Comparison of ENCODE assay signal across 15 cellular contexts in genomic region chr17:15414502-15415348, GRCh38. TPM values are rescaled to one million over a fixed set of nuclear protein-coding genes. Genes with fewer than 3 reads are reported as not detected.
DNase-seq lines count a peak whose midpoint lies in the region; ATAC-seq and TF ChIP-seq lines count a peak whose summit lies in the region.
"Had no signal": no experiment of that assay in that cellular context is flagged by ENCODE, and none has a peak within 500 bp of the region (broad histone marks: within the 10 kb centered on the region; RNA-seq: fewer than 3 reads in every experiment).

No MANE protein-coding gene starts in this region.

- no peaks in the 10 kb centered on the region for H3K27me3 ChIP-seq in neural progenitor cell
- H3K27me3 ChIP-seq: right lobe of liver had no signal

- no peak for DNase-seq in natural killer cell treated with Interleukin-12 subunit alpha and Interleukin-12 subunit beta and Interleukin-15 and Interleukin-18, amount 100 ng/mL, for 72 hours (ENCODE audit: low spot score)
- DNase-seq in natural killer cell (no peak), head of caudate nucleus (peak in 26 of 42 donors; percentile 4 to 71 (median 41)), neural progenitor cell (ENCODE audit: low spot score) (peak; percentile 13), GM10266 (ENCODE audit: extremely low spot score) (no peak), NCI-H526 (lab: John Stamatoyannopoulos, UW) (no peak)
- DNase-seq: activated CD4-positive, alpha-beta T cell treated with anti-CD3 and anti-CD28 coated beads, Interleukin-2, amount 50 U/mL, for 48 hours; Caco-2; effector CD8-positive, alpha-beta T cell; NCI-H446 treated with DMSO at 0.1 percent for 48 hours; right lobe of liver; T-helper 9 cell had no signal

- no peak overlapping the region for H2AFZ ChIP-seq in neural progenitor cell (replicated peaks)

- no peaks in the 10 kb centered on the region for H3K36me3 ChIP-seq in neural progenitor cell
- H3K36me3 ChIP-seq: right lobe of liver had no signal

- no peaks in the 10 kb centered on the region for H3K9me3 Mint-ChIP-seq in natural killer cell treated with Interleukin-12 subunit alpha and Interleukin-12 subunit beta and Interleukin-15 and Interleukin-18, amount 100 ng/mL, for 72 hours
- H3K9me3 Mint-ChIP-seq in natural killer cell (no peaks in the 10 kb centered on the region), neural progenitor cell (peaks cover 5% of the 10 kb centered on the region)
- H3K9me3 Mint-ChIP-seq: activated T-helper 1 cell treated with anti-CD3 and anti-CD28 coated beads, Interleukin-12 subunit alpha, Interleukin-12 subunit beta, Interleukin-2, Interleukin-4 antibody, amounts not matched to agents 30 ng/mL and 10 ng/mL and 1 ng/mL, durations not matched to agents 14 hours and 24 hours and 36 hours had no signal

- no peaks in the 10 kb centered on the region for H3K4me1 Mint-ChIP-seq in natural killer cell treated with Interleukin-12 subunit alpha and Interleukin-12 subunit beta and Interleukin-15 and Interleukin-18, amount 100 ng/mL, for 72 hours (ENCODE audit: low read depth in 2 of 2)
- peaks cover 0 to 10% of the 10 kb centered on the region in 2 donors for H3K4me1 Mint-ChIP-seq in natural killer cell
- H3K4me1 Mint-ChIP-seq in neural progenitor cell = peaks cover 10% of the 10 kb centered on the region

- H3F3A ChIP-seq in neural progenitor cell (ENCODE audit: low read depth) = no peaks in the 10 kb centered on the region

- H3K4me1 ChIP-seq in neural progenitor cell = no peaks in the 10 kb centered on the region
- H3K4me1 ChIP-seq: Caco-2, right lobe of liver had no signal

- TF ChIP-seq CTCF in natural killer cell (IDR thresholded peaks at IDR 0.05) (no peak), neural progenitor cell (IDR thresholded peaks at IDR 0.05) (no peak), GM10266 (IDR thresholded peaks at IDR 0.05; ENCODE audit: control insufficient read depth, insufficient read depth, low read depth, missing control alignments) (no peak)

- no peak overlapping the region for H3K4me3 Mint-ChIP-seq in natural killer cell treated with Interleukin-12 subunit alpha and Interleukin-12 subunit beta and Interleukin-15 and Interleukin-18, amount 100 ng/mL, for 72 hours
- no peak overlapping the region for H3K4me3 Mint-ChIP-seq in natural killer cell
- no peak overlapping the region for H3K4me3 Mint-ChIP-seq in neural progenitor cell
- H3K4me3 Mint-ChIP-seq: activated T-helper 1 cell treated with anti-CD3 and anti-CD28 coated beads, Interleukin-12 subunit alpha, Interleukin-12 subunit beta, Interleukin-2, Interleukin-4 antibody, amounts not matched to agents 30 ng/mL and 10 ng/mL and 1 ng/mL, durations not matched to agents 14 hours and 24 hours and 36 hours had no signal

- peaks cover 0 to 5% of the 10 kb centered on the region in 2 donors for H3K27me3 Mint-ChIP-seq in natural killer cell treated with Interleukin-12 subunit alpha and Interleukin-12 subunit beta and Interleukin-15 and Interleukin-18, amount 100 ng/mL, for 72 hours
- H3K27me3 Mint-ChIP-seq in natural killer cell (ENCODE audit: low read depth in 2 of 2) = peaks cover 0 to 3% of the 10 kb centered on the region in 2 donors
- H3K27me3 Mint-ChIP-seq in neural progenitor cell (ENCODE audit: insufficient read depth, low read depth) = no peaks in the 10 kb centered on the region

- H4K20me1 ChIP-seq in neural progenitor cell (ENCODE audit: low read depth) = no peaks in the 10 kb centered on the region

- H3K9ac ChIP-seq in neural progenitor cell = no peak overlapping the region

- peak; percentile 17 to 40 for ATAC-seq in natural killer cell treated with Interleukin-12 subunit alpha and Interleukin-12 subunit beta and Interleukin-15 and Interleukin-18, amount 100 ng/mL, for 72 hours
- no peak for ATAC-seq in natural killer cell
- ATAC-seq in GM19035 (IDR thresholded peaks at IDR 0.05; ENCODE audit: unreplicated experiment) = no peak
- ATAC-seq in GM19324 (IDR thresholded peaks at IDR 0.05; ENCODE audit: low FRiP score, unreplicated experiment) = no peak
- ATAC-seq: right lobe of liver had no signal

- no peaks in the 10 kb centered on the region for H3K79me2 ChIP-seq in neural progenitor cell (ENCODE audit: low read depth)

- intact Hi-C loops in natural killer cell (cut with micrococcal nuclease) = no loop called here
- intact Hi-C loops in head of caudate nucleus (cut with DNase I) = no loop called here

- H3K4me3 ChIP-seq in neural progenitor cell = no peak overlapping the region
- H3K4me3 ChIP-seq: right lobe of liver had no signal

- H3K9me3 ChIP-seq in neural progenitor cell (ENCODE audit: low read depth) = no peaks in the 10 kb centered on the region
- H3K9me3 ChIP-seq: Caco-2, right lobe of liver had no signal

- H3K27ac ChIP-seq in neural progenitor cell = no peak overlapping the region
- H3K27ac ChIP-seq: right lobe of liver had no signal

- H3K36me3 Mint-ChIP-seq in natural killer cell treated with Interleukin-12 subunit alpha and Interleukin-12 subunit beta and Interleukin-15 and Interleukin-18, amount 100 ng/mL, for 72 hours = no peaks in the 10 kb centered on the region
- H3K36me3 Mint-ChIP-seq in natural killer cell (no peaks in the 10 kb centered on the region), neural progenitor cell (no peaks in the 10 kb centered on the region)

- no peak overlapping the region for H3K4me2 ChIP-seq in neural progenitor cell

- no peak overlapping the region for H3K27ac Mint-ChIP-seq in natural killer cell treated with Interleukin-12 subunit alpha and Interleukin-12 subunit beta and Interleukin-15 and Interleukin-18, amount 100 ng/mL, for 72 hours
- H3K27ac Mint-ChIP-seq in natural killer cell = no peak overlapping the region
- H3K27ac Mint-ChIP-seq in neural progenitor cell = peak overlapping the region; percentile 69
- H3K27ac Mint-ChIP-seq: activated T-helper 1 cell treated with anti-CD3 and anti-CD28 coated beads, Interleukin-12 subunit alpha, Interleukin-12 subunit beta, Interleukin-2, Interleukin-4 antibody, amounts not matched to agents 30 ng/mL and 10 ng/mL and 1 ng/mL, durations not matched to agents 14 hours and 24 hours and 36 hours had no signal

RNA-seq across cellular contexts. Expression of gene CDRT4, which starts 52.7 kb away (rescaled TPM):
- total RNA-seq in natural killer cell treated with Interleukin-12 subunit alpha and Interleukin-12 subunit beta and Interleukin-15 and Interleukin-18, amount 100 ng/mL, for 72 hours = 10 to 100 TPM in 1 of 2 donors, 1 to 10 TPM in 1; 8.3 to 34.0 TPM
- total RNA-seq in natural killer cell (10 to 100 TPM in 2 of 3 donors, 1 to 10 TPM in 1; 5.5 to 14.0 (median 11.8) TPM), neural progenitor cell (ENCODE audit: low replicate concordance) (7.7 and 18.2 TPM in 2 replicates)

Comparison
In these comparisons a context has a peak if more than half of its experiments do, and no peak if none do; other contexts are left out.
1. ATAC-seq: peak in natural killer cell treated with Interleukin-12 subunit alpha and Interleukin-12 subunit beta and Interleukin-15 and Interleukin-18, amount 100 ng/mL, for 72 hours (2 of 2); none in natural killer cell (0 of 3), GM19035 (single experiment) and GM19324 (single experiment).
2. DNase-seq: peak in head of caudate nucleus (26 of 42) and neural progenitor cell (single experiment); none in natural killer cell treated with Interleukin-12 subunit alpha and Interleukin-12 subunit beta and Interleukin-15 and Interleukin-18, amount 100 ng/mL, for 72 hours (single experiment), natural killer cell (single experiment), GM10266 (single experiment) and NCI-H526 (0 of 2).